ENCODE assay signal across 12 cellular contexts in the genomic region with DNA sequence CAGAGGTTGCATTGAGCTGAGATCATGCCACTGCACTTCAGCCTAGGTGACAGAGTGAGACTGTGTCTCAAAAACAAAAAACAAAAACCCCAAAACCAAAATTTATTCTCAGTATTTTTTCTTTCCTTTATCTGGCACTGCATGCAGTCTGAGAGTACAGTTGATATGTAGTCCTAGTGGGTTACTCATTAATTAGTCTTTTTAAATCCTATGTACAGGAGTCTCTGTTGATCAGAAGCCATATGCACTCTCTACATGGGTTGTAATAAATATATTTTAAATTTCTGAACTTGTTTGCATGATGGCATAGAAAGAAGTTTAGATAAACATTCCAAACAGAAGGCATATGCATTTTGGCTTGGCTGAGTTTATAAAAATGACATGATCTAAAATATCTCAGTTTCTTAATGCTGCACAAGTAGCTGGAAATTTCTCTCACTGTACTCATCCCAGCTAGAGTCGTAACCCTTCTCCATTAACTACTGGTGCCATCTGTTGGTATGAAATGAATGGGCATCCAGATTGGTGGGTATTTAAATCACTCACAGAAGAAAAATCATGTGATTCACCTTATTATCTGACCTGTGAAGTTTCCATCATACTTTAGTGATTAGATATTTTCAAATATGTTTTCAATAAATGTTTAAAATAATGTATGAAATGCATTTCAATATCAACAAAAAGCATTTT.
A peak's percentile ranks its signal among the peaks of the same experiment; 100 is the strongest.
DNase-seq lines count a peak whose midpoint lies in the region; ATAC-seq and TF ChIP-seq lines count a peak whose summit lies in the region.
"Had no signal": no experiment of that assay in that cellular context is flagged by ENCODE, and none has a peak within 500 bp of the region (broad histone marks: within the 10 kb centered on the region; RNA-seq: fewer than 3 reads in every experiment).

No MANE protein-coding gene starts in this region.

- no peaks in the 10 kb centered on the region for H3K23me2 ChIP-seq in H9 (ENCODE audit: insufficient read length, low read depth, low read length, poor library complexity, severe bottlenecking)

- no peaks in the 10 kb centered on the region for H3K36me3 ChIP-seq in stomach

- no peaks in the 10 kb centered on the region for H3K9me3 ChIP-seq in H9 (ENCODE audit: control insufficient read depth, low read depth, low read length)
- H3K9me3 ChIP-seq in stomach, result peaks cover 0 to 5% (median 2%) of the 10 kb centered on the region in 4 donors

- H4K8ac ChIP-seq in H9 (replicated peaks; ENCODE audit: insufficient read length, low read depth, low read length), result no peak overlapping the region

- H2BK20ac ChIP-seq in H9 (ENCODE audit: low read depth, low read length, poor library complexity, severe bottlenecking), result no peak overlapping the region

- H3K27me3 Mint-ChIP-seq in H9 (ENCODE audit: low read depth), result no peaks in the 10 kb centered on the region
- H3K27me3 Mint-ChIP-seq: stimulated activated naive CD8-positive, alpha-beta T cell treated with anti-CD3 and anti-CD28 coated beads, Interleukin-15, Interleukin-2, amounts not matched to agents 100 ng/mL and 50 ng/mL, for 24 hours had no signal

- H2BK120ac ChIP-seq in H9 (ENCODE audit: low read depth, low read length, poor library complexity, severe bottlenecking), result no peak overlapping the region

- no peak overlapping the region for H2AFZ ChIP-seq in H9 (ENCODE audit: low read length)

- H3K36me3 Mint-ChIP-seq in H9 (ENCODE audit: insufficient read depth in 1 of 3, low read depth in 3 of 3), result peaks cover 0 to 5% (median 0%) of the 10 kb centered on the region in 3 experiments; a peak in 2 of 7 replicates

- H3K4me3 ChIP-seq in choroid plexus epithelial cell (ENCODE audit: low read depth, low read length) (no peak overlapping the region), stomach (no peak overlapping the region)
- H3K4me3 ChIP-seq: skin epidermis had no signal

- H3K27ac ChIP-seq in H9 (ENCODE audit: insufficient read length, low read depth, low read length), result no peak overlapping the region
- H3K27ac ChIP-seq in stomach, result no peak overlapping the region
- H3K27ac ChIP-seq: skin epidermis had no signal

- H3K79me1 ChIP-seq in H9 (ENCODE audit: insufficient read depth, low read depth, low read length, poor library complexity, severe bottlenecking), result no peaks in the 10 kb centered on the region

- TF ChIP-seq EP300 in stomach (IDR thresholded peaks at IDR 0.05), result no peak

- no peak for DNase-seq in H9
- peak; percentile 41 for DNase-seq in NCI-H2227 treated with DMSO at 0.1 percent for 48 hours (lab: John Stamatoyannopoulos, UW)
- DNase-seq in choroid plexus epithelial cell (ENCODE audit: low read depth), result peak; percentile 0
- DNase-seq in non-pigmented ciliary epithelial cell (ENCODE audit: low read depth), result peak; percentile 5
- DNase-seq in NCI-H187 (lab: John Stamatoyannopoulos, UW), result no peak
- DNase-seq in stomach, result no peak
- no peak for DNase-seq in stimulated activated naive CD4-positive, alpha-beta T cell treated with Interleukin-2 at 50 U/mL for 16 hours (lab: John Stamatoyannopoulos, UW)
- DNase-seq: immature natural killer cell had no signal

- no CpG with 5 or more reads among the region's 1 CpG for WGBS in H9 (ENCODE audit: extremely low coverage, insufficient read length, low lambda C conversion rate)
- 4 to 24% (median 24%) methylated on average over 1 of the region's 1 CpG for WGBS in stomach, 5 donors

- H3K56ac ChIP-seq in H9 (ENCODE audit: insufficient read length, low read depth, low read length), result no peak overlapping the region

- H2BK15ac ChIP-seq in H9 (ENCODE audit: low read depth, low read length), result no peak overlapping the region

- no peaks in the 10 kb centered on the region for H4K20me1 ChIP-seq in H9 (ENCODE audit: control insufficient read depth, insufficient read depth, insufficient read length)

- intact Hi-C loops in stomach (cut with DNase I; ENCODE audit: low total_unique reads), result no loop called here

- H3T11ph ChIP-seq in H9 (ENCODE audit: low read length), result no peak overlapping the region

- no peaks in the 10 kb centered on the region for H3K79me2 ChIP-seq in H9 (ENCODE audit: insufficient read depth, low read length)

- H3K27ac Mint-ChIP-seq in H9, result no peak overlapping the region
- H3K27ac Mint-ChIP-seq: activated T-helper 2 cell treated with anti-CD3 and anti-CD28 coated beads, Interferon-gamma antibody, Interleukin-2, Interleukin-4, amounts not matched to agents 10 μg/mL and 5 μg/mL and 100 μg/mL, durations not matched to agents 14 hours and 24 hours and 36 hours; immature natural killer cell; stimulated activated naive CD8-positive, alpha-beta T cell treated with anti-CD3 and anti-CD28 coated beads, Interleukin-15, Interleukin-2, amounts not matched to agents 100 ng/mL and 50 ng/mL, for 24 hours had no signal

- peaks cover 4 to 7% of the 10 kb centered on the region in 2 experiments for H3K9me3 Mint-ChIP-seq in H9

- H4K5ac ChIP-seq in H9 (ENCODE audit: insufficient read length, low read depth, low read length), result no peak overlapping the region

- no peak for TF ChIP-seq POLR2A in stomach (IDR thresholded peaks at IDR 0.05)

- no peak overlapping the region for H3K18ac ChIP-seq in H9 (ENCODE audit: insufficient read length, low read depth, low read length)

- no peak overlapping the region for H3K14ac ChIP-seq in H9 (ENCODE audit: insufficient read depth, low read length)

- H2AK5ac ChIP-seq in H9 (ENCODE audit: insufficient read length, low read length), result no peak overlapping the region

- H2BK12ac ChIP-seq in H9 (ENCODE audit: insufficient read length, low read depth, low read length), result no peak overlapping the region

- H3K4me2 ChIP-seq in H9 (ENCODE audit: insufficient read depth, insufficient read length, low read length), result no peak overlapping the region

- ATAC-seq in GM18861 (IDR thresholded peaks at IDR 0.05; ENCODE audit: unreplicated experiment), result no peak

- no peak overlapping the region for H3K9ac ChIP-seq in H9 (ENCODE audit: extremely low read depth, insufficient read length, low read length)

- H3K23ac ChIP-seq in H9 (ENCODE audit: insufficient read length, low read depth, low read length), result no peak overlapping the region

- no peak overlapping the region for H2BK5ac ChIP-seq in H9 (ENCODE audit: insufficient read length, low read length)

- no peak overlapping the region for H3K4ac ChIP-seq in H9 (ENCODE audit: low read depth, low read length)

- no peak overlapping the region for H4K91ac ChIP-seq in H9 (ENCODE audit: insufficient read length, low read depth, low read length)

- H3K4me1 ChIP-seq in H9 (ENCODE audit: insufficient read depth, low read length) (peaks cover 3% of the 10 kb centered on the region; the same call in 1 of the 2 replicates), stomach (no peaks in the 10 kb centered on the region)

- H3K27me3 ChIP-seq in H9 (ENCODE audit: insufficient read depth, low read length), result no peaks in the 10 kb centered on the region
- no peaks in the 10 kb centered on the region for H3K27me3 ChIP-seq in stomach

- peaks cover 6 to 7% of the 10 kb centered on the region in 2 experiments for H3K4me1 Mint-ChIP-seq in H9
- H3K4me1 Mint-ChIP-seq: immature natural killer cell had no signal

- H3K4me3 Mint-ChIP-seq in H9, result no peak overlapping the region
- H3K4me3 Mint-ChIP-seq: immature natural killer cell; stimulated activated naive CD8-positive, alpha-beta T cell treated with anti-CD3 and anti-CD28 coated beads, Interleukin-15, Interleukin-2, amounts not matched to agents 100 ng/mL and 50 ng/mL, for 24 hours had no signal

- TF ChIP-seq CTCF in H9 (conservative IDR thresholded peaks at IDR 0.05), result peak; percentile 57
- no peak for TF ChIP-seq CTCF in choroid plexus epithelial cell (conservative IDR thresholded peaks at IDR 0.05; ENCODE audit: low read depth, low read length)
- peak in 1 of 7 experiments; percentile 17 for TF ChIP-seq CTCF in stomach (IDR thresholded peaks at IDR 0.05)

Comparison
In these comparisons a context has a peak if more than half of its experiments do, and no peak if none do; other contexts are left out.
1. DNase-seq: peak in NCI-H2227 treated with DMSO at 0.1 percent for 48 hours (single experiment), choroid plexus epithelial cell (single experiment) and non-pigmented ciliary epithelial cell (single experiment); none in H9 (single experiment), NCI-H187 (0 of 2), stomach (single experiment) and stimulated activated naive CD4-positive, alpha-beta T cell treated with Interleukin-2 at 50 U/mL for 16 hours (single experiment).